ENCODE assay signal across 1 cellular context in genomic region chr6:150271501-150272263, GRCh38.
TF ChIP-seq lines count a peak whose summit lies in the region.

No MANE protein-coding gene starts in this region.

TF ChIP-seq in K562, 482 proteins besides CTCF, POLR2A, EP300 and RAD21 (continued from another document):
- TF ChIP-seq, protein P1, sequence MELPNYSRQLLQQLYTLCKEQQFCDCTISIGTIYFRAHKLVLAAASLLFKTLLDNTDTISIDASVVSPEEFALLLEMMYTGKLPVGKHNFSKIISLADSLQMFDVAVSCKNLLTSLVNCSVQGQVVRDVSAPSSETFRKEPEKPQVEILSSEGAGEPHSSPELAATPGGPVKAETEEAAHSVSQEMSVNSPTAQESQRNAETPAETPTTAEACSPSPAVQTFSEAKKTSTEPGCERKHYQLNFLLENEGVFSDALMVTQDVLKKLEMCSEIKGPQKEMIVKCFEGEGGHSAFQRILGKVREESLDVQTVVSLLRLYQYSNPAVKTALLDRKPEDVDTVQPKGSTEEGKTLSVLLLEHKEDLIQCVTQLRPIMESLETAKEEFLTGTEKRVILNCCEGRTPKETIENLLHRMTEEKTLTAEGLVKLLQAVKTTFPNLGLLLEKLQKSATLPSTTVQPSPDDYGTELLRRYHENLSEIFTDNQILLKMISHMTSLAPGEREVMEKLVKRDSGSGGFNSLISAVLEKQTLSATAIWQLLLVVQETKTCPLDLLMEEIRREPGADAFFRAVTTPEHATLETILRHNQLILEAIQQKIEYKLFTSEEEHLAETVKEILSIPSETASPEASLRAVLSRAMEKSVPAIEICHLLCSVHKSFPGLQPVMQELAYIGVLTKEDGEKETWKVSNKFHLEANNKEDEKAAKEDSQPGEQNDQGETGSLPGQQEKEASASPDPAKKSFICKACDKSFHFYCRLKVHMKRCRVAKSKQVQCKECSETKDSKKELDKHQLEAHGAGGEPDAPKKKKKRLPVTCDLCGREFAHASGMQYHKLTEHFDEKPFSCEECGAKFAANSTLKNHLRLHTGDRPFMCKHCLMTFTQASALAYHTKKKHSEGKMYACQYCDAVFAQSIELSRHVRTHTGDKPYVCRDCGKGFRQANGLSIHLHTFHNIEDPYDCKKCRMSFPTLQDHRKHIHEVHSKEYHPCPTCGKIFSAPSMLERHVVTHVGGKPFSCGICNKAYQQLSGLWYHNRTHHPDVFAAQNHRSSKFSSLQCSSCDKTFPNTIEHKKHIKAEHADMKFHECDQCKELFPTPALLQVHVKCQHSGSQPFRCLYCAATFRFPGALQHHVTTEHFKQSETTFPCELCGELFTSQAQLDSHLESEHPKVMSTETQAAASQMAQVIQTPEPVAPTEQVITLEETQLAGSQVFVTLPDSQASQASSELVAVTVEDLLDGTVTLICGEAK (IDR thresholded peaks at IDR 0.05) = no peak; the same call in none of the 2 replicates
- TF ChIP-seq, protein P1 (CRISPR knock-in tag; IDR thresholded peaks at IDR 0.05) = no peak
- TF ChIP-seq NCOA2 (IDR thresholded peaks at IDR 0.05; ENCODE audit: partially characterized antibody in 2 of 2) (peak in 1 of 2 experiments; percentile 80), ZNF165 (CRISPR knock-in tag; IDR thresholded peaks at IDR 0.05; ENCODE audit: borderline replicate concordance) (no peak), RBM15 (IDR thresholded peaks at IDR 0.05; ENCODE audit: insufficient read depth, low read length) (no peak), GTF2F1 (IDR thresholded peaks at IDR 0.05; ENCODE audit: low read depth, low read length) (no peak), ZNF644 (tag; IDR thresholded peaks at IDR 0.05; ENCODE audit: low read depth) (peak; percentile 72), MEIS2 (IDR thresholded peaks at IDR 0.05; ENCODE audit: partially characterized antibody) (peak; percentile 77), CLOCK (CRISPR knock-in tag; IDR thresholded peaks at IDR 0.05; ENCODE audit: borderline replicate concordance) (peak; percentile 67; the same call in 1 of the 2 replicates), KAT8 (IDR thresholded peaks at IDR 0.05; ENCODE audit: low read depth) (peak; percentile 69; the same call in 1 of the 2 replicates), KDM1A (IDR thresholded peaks at IDR 0.05) (peak; percentile 94 to 98), NR4A1 (CRISPR knock-in tag; IDR thresholded peaks at IDR 0.05) (no peak), NR4A1 (tag; IDR thresholded peaks at IDR 0.05) (peak; percentile 87), SMARCE1 (IDR thresholded peaks at IDR 0.05) (peak; percentile 96), BACH1 (tag; IDR thresholded peaks at IDR 0.05) (no peak; the same call in 1 of the 2 replicates), ARID3A (IDR thresholded peaks at IDR 0.05; ENCODE audit: borderline replicate concordance, low read depth, low read length) (peak; percentile 98), SOX6 (IDR thresholded peaks at IDR 0.05) (peak; percentile 96), RBBP5 (IDR thresholded peaks at IDR 0.05; ENCODE audit: borderline replicate concordance, insufficient read depth, low read length, poor library complexity, severe bottlenecking) (no peak), HMGN3 (IDR thresholded peaks at IDR 0.05; ENCODE audit: borderline replicate concordance, extremely low read depth, insufficient read length, low read depth, low read length) (peak; percentile 89), SMAD3 (CRISPR knock-in tag; conservative IDR thresholded peaks at IDR 0.05) (peak; percentile 47), SMARCA4 (IDR thresholded peaks at IDR 0.05) (peak; percentile 98), ZBTB12 (CRISPR knock-in tag; IDR thresholded peaks at IDR 0.05) (peak; percentile 77), L3MBTL2 (IDR thresholded peaks at IDR 0.05) (0 out of 2 replicates have a peak, but pooled peaks have one; percentile 39), CREBBP (IDR thresholded peaks at IDR 0.05; ENCODE audit: low read depth, low read length) (no peak), ZNF184 (CRISPR knock-in tag; IDR thresholded peaks at IDR 0.05) (no peak), ZNF239 (CRISPR knock-in tag; IDR thresholded peaks at IDR 0.05) (peak; percentile 40; the same call in 1 of the 2 replicates), ILF3 (IDR thresholded peaks at IDR 0.05; ENCODE audit: borderline replicate concordance) (peak; percentile 74; the same call in 1 of the 2 replicates), GATAD2A (IDR thresholded peaks at IDR 0.05) (peak; percentile 39), MED1 (CRISPR knock-in tag; IDR thresholded peaks at IDR 0.05; ENCODE audit: borderline replicate concordance) (no peak), ARID2 (IDR thresholded peaks at IDR 0.05) (0 out of 2 replicates have a peak, but pooled peaks have one; percentile 39), CC2D1A (IDR thresholded peaks at IDR 0.05) (peak; percentile 86), ZBTB49 (CRISPR knock-in tag; IDR thresholded peaks at IDR 0.05; ENCODE audit: borderline replicate concordance) (no peak), ZNF274 (IDR thresholded peaks at IDR 0.05; ENCODE audit: borderline replicate concordance, low read depth, low read length) (peak; percentile 82), BHLHE40 (IDR thresholded peaks at IDR 0.05; ENCODE audit: low read length) (peak; percentile 90), HDGF (IDR thresholded peaks at IDR 0.05) (0 out of 2 replicates have a peak, but pooled peaks have one; percentile 46), EP400 (IDR thresholded peaks at IDR 0.05) (peak; percentile 50)
- TF ChIP-seq, protein P2, sequence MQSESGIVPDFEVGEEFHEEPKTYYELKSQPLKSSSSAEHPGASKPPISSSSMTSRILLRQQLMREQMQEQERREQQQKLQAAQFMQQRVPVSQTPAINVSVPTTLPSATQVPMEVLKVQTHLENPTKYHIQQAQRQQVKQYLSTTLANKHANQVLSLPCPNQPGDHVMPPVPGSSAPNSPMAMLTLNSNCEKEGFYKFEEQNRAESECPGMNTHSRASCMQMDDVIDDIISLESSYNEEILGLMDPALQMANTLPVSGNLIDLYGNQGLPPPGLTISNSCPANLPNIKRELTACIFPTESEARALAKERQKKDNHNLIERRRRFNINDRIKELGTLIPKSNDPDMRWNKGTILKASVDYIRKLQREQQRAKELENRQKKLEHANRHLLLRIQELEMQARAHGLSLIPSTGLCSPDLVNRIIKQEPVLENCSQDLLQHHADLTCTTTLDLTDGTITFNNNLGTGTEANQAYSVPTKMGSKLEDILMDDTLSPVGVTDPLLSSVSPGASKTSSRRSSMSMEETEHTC (IDR thresholded peaks at IDR 0.05) = peak; percentile 25; the same call in 1 of the 2 replicates
- TF ChIP-seq, protein P3, sequence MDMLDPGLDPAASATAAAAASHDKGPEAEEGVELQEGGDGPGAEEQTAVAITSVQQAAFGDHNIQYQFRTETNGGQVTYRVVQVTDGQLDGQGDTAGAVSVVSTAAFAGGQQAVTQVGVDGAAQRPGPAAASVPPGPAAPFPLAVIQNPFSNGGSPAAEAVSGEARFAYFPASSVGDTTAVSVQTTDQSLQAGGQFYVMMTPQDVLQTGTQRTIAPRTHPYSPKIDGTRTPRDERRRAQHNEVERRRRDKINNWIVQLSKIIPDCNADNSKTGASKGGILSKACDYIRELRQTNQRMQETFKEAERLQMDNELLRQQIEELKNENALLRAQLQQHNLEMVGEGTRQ (CRISPR knock-in tag; IDR thresholded peaks at IDR 0.05) = no peak
